Comparison of ENCODE assay signal across 8 cellular contexts in genomic region chr1:100713027-100713426, GRCh38. TPM values are rescaled to one million over a fixed set of nuclear protein-coding genes. Genes with fewer than 3 reads are reported as not detected.
DNase-seq lines count a peak whose midpoint lies in the region; ATAC-seq and TF ChIP-seq lines count a peak whose summit lies in the region.
"Not testable (repeated sequence)": the region's sequence is repeated elsewhere in the genome, so short reads cannot be mapped to it uniquely, and the experiment has no call there.

No MANE protein-coding gene starts in this region.

- not testable (repeated sequence) for H3K36me3 Mint-ChIP-seq in T-helper 1 cell treated with Interleukin-12 subunit alpha and Interleukin-12 subunit beta and Interleukin-4 antibody, amounts not matched to agents 30 μg/mL and 1 μg/mL, for 36 hours (ENCODE audit: low read depth)
- H3K36me3 Mint-ChIP-seq in activated CD8-positive, alpha-beta memory T cell treated with anti-CD3 and anti-CD28 coated beads, Interleukin-2, amount 10 ng/mL, durations not matched to agents 7 days and 5 days: peaks cover 23% of the 10 kb centered on the region
- H3K36me3 Mint-ChIP-seq in central memory CD8-positive, alpha-beta T cell (ENCODE audit: insufficient read depth): peaks cover 12% of the 10 kb centered on the region

- H3K27ac Mint-ChIP-seq in T-helper 1 cell treated with Interleukin-12 subunit alpha and Interleukin-12 subunit beta and Interleukin-4 antibody, amounts not matched to agents 30 μg/mL and 1 μg/mL, for 36 hours: not testable (repeated sequence)
- peak overlapping the region; percentile 83 for H3K27ac Mint-ChIP-seq in activated CD8-positive, alpha-beta memory T cell treated with anti-CD3 and anti-CD28 coated beads, Interleukin-2, amount 10 ng/mL, durations not matched to agents 7 days and 5 days
- H3K27ac Mint-ChIP-seq in central memory CD8-positive, alpha-beta T cell (ENCODE audit: low read depth): peak overlapping the region; percentile 88
- peak overlapping the region; percentile 15 to 68 for H3K27ac Mint-ChIP-seq in stimulated activated naive CD8-positive, alpha-beta T cell treated with anti-CD3 and anti-CD28 coated beads, Interleukin-15, amount 100 ng/mL, for 72 hours

- not testable (repeated sequence) for H3K4me2 ChIP-seq in trophoblast cell (ENCODE audit: low read length)

- not testable (repeated sequence) for H3K79me2 ChIP-seq in trophoblast cell (ENCODE audit: control insufficient read depth, insufficient read depth, low read length, poor library complexity)

- not testable (repeated sequence) for H3K27me3 ChIP-seq in HL-60 (ENCODE audit: insufficient read depth, poor library complexity, severe bottlenecking); trophoblast cell (ENCODE audit: insufficient read depth, low read length)

- H3K9me3 ChIP-seq in trophoblast cell (ENCODE audit: insufficient read depth, low read depth, low read length): not testable (repeated sequence)

- H3K23ac ChIP-seq in trophoblast cell (ENCODE audit: low read length): not testable (repeated sequence)

- not testable (repeated sequence) for H3K36me3 ChIP-seq in trophoblast cell (ENCODE audit: control insufficient read depth in 1 of 2, insufficient read depth in 2 of 2, low read length in 2 of 2)

- not testable (repeated sequence) for H3K4ac ChIP-seq in trophoblast cell (ENCODE audit: low read depth, low read length)

- not testable (repeated sequence) for H4K8ac ChIP-seq in trophoblast cell (ENCODE audit: low read depth, low read length)

- H3K27ac ChIP-seq in HL-60 (replicated peaks); trophoblast cell (ENCODE audit: low read depth, low read length): not testable (repeated sequence)

- H3K9ac ChIP-seq in trophoblast cell (ENCODE audit: low read length): not testable (repeated sequence)

- peak; percentile 4 to 12 for DNase-seq in HL-60 (ENCODE audit: low read depth in 1 of 2, low spot score in 1 of 2)
- DNase-seq in activated CD8-positive, alpha-beta memory T cell treated with anti-CD3 and anti-CD28 coated beads, Interleukin-2, amount 10 ng/mL, durations not matched to agents 7 days and 5 days: peak; percentile 96
- DNase-seq in activated T-helper 9 cell treated with anti-CD3 and anti-CD28 coated beads, Interleukin-2, amount 50 U/mL, for 16 hours (ENCODE audit: low read depth): peak; percentile 2
- peak; percentile 58 to 76 for DNase-seq in central memory CD8-positive, alpha-beta T cell (ENCODE audit: low spot score in 2 of 2)
- DNase-seq in trophoblast cell: not testable (repeated sequence)
- peak; percentile 69 for DNase-seq in stimulated activated CD8-positive, alpha-beta memory T cell treated with anti-CD3 and anti-CD28 coated beads, Interleukin-12 subunit alpha, Interleukin-12 subunit beta, amount 100 ng/mL, for 4 hours (ENCODE audit: low read depth)
- peak; percentile 77 to 92 for DNase-seq in stimulated activated naive CD8-positive, alpha-beta T cell treated with anti-CD3 and anti-CD28 coated beads, Interleukin-15, amount 100 ng/mL, for 72 hours

- not testable (repeated sequence) for H3K4me1 Mint-ChIP-seq in T-helper 1 cell treated with Interleukin-12 subunit alpha and Interleukin-12 subunit beta and Interleukin-4 antibody, amounts not matched to agents 30 μg/mL and 1 μg/mL, for 36 hours (ENCODE audit: low read depth)
- H3K4me1 Mint-ChIP-seq in activated CD8-positive, alpha-beta memory T cell treated with anti-CD3 and anti-CD28 coated beads, Interleukin-2, amount 10 ng/mL, durations not matched to agents 7 days and 5 days: peaks cover 46% of the 10 kb centered on the region
- H3K4me1 Mint-ChIP-seq in central memory CD8-positive, alpha-beta T cell: peaks cover 29% of the 10 kb centered on the region
- H3K4me1 Mint-ChIP-seq in stimulated activated naive CD8-positive, alpha-beta T cell treated with anti-CD3 and anti-CD28 coated beads, Interleukin-15, amount 100 ng/mL, for 72 hours: peaks cover 51% of the 10 kb centered on the region

- H2BK12ac ChIP-seq in trophoblast cell (ENCODE audit: low read length): not testable (repeated sequence)

- H2BK5ac ChIP-seq in trophoblast cell (ENCODE audit: low read depth, low read length, poor library complexity): not testable (repeated sequence)

- CTCF ChIA-PET in activated CD8-positive, alpha-beta memory T cell treated with anti-CD3 and anti-CD28 coated beads, Interleukin-2, amount 10 ng/mL, durations not matched to agents 7 days and 5 days (lab: Charles Lee): interaction anchor here (1.2 to 1.7 kb wide), 7 partner anchors 11 to 575 kb away, joined by 3 to 6 read pairs (median 4); no protein-coding TSS in a partner anchor

- H4K91ac ChIP-seq in trophoblast cell (ENCODE audit: low read depth, low read length): not testable (repeated sequence)

- H3K79me1 ChIP-seq in trophoblast cell (ENCODE audit: low read length): not testable (repeated sequence)

- H3K27me3 Mint-ChIP-seq in T-helper 1 cell treated with Interleukin-12 subunit alpha and Interleukin-12 subunit beta and Interleukin-4 antibody, amounts not matched to agents 30 μg/mL and 1 μg/mL, for 36 hours (ENCODE audit: low read depth): peaks cover 13% of the 10 kb centered on the region
- not testable (repeated sequence) for H3K27me3 Mint-ChIP-seq in activated CD8-positive, alpha-beta memory T cell treated with anti-CD3 and anti-CD28 coated beads, Interleukin-2, amount 10 ng/mL, durations not matched to agents 7 days and 5 days; central memory CD8-positive, alpha-beta T cell; stimulated activated naive CD8-positive, alpha-beta T cell treated with anti-CD3 and anti-CD28 coated beads, Interleukin-15, amount 100 ng/mL, for 72 hours

- H3K4me1 ChIP-seq in trophoblast cell (ENCODE audit: control insufficient read depth in 1 of 2, insufficient read depth in 2 of 2, low read length in 2 of 2): not testable (repeated sequence)

- peak overlapping the region; percentile 56 for H3K14ac ChIP-seq in trophoblast cell (ENCODE audit: low read length)

- not testable (repeated sequence) for TF ChIP-seq CTCF in HL-60 (IDR thresholded peaks at IDR 0.05; ENCODE audit: insufficient read depth, low read length)

- H4K12ac ChIP-seq in trophoblast cell (ENCODE audit: low read depth, low read length): not testable (repeated sequence)

- not testable (repeated sequence) for H3K4me3 ChIP-seq in HL-60 (replicated peaks; ENCODE audit: insufficient read depth, low read length); trophoblast cell (ENCODE audit: low read depth, low read length)

- WGBS in trophoblast cell (ENCODE audit: extremely low coverage, insufficient coverage, insufficient read length): no CpG with 5 or more reads among the region's 15 CpGs

- peak overlapping the region; percentile 54 for H2AK5ac ChIP-seq in trophoblast cell (ENCODE audit: low read length)

- H3K9me3 Mint-ChIP-seq in T-helper 1 cell treated with Interleukin-12 subunit alpha and Interleukin-12 subunit beta and Interleukin-4 antibody, amounts not matched to agents 30 μg/mL and 1 μg/mL, for 36 hours; activated CD8-positive, alpha-beta memory T cell treated with anti-CD3 and anti-CD28 coated beads, Interleukin-2, amount 10 ng/mL, durations not matched to agents 7 days and 5 days (ENCODE audit: low read depth); central memory CD8-positive, alpha-beta T cell; stimulated activated naive CD8-positive, alpha-beta T cell treated with anti-CD3 and anti-CD28 coated beads, Interleukin-15, amount 100 ng/mL, for 72 hours: not testable (repeated sequence)

- not testable (repeated sequence) for H3K18ac ChIP-seq in trophoblast cell (ENCODE audit: low read length)

- ATAC-seq in activated CD8-positive, alpha-beta memory T cell treated with anti-CD3 and anti-CD28 coated beads, Interleukin-2, amount 10 ng/mL, durations not matched to agents 7 days and 5 days: peak; percentile 94
- ATAC-seq in central memory CD8-positive, alpha-beta T cell (replicated peaks; ENCODE audit: extremely low read depth, poor library complexity, severe bottlenecking): peak; percentile 86
- peak; percentile 97 for ATAC-seq in stimulated activated naive CD8-positive, alpha-beta T cell treated with anti-CD3 and anti-CD28 coated beads, Interleukin-15, amount 100 ng/mL, for 72 hours

- peak overlapping the region; percentile 1 for H3K4me3 Mint-ChIP-seq in T-helper 1 cell treated with Interleukin-12 subunit alpha and Interleukin-12 subunit beta and Interleukin-4 antibody, amounts not matched to agents 30 μg/mL and 1 μg/mL, for 36 hours
- peak overlapping the region; percentile 29 for H3K4me3 Mint-ChIP-seq in activated CD8-positive, alpha-beta memory T cell treated with anti-CD3 and anti-CD28 coated beads, Interleukin-2, amount 10 ng/mL, durations not matched to agents 7 days and 5 days
- peak overlapping the region; percentile 68 for H3K4me3 Mint-ChIP-seq in central memory CD8-positive, alpha-beta T cell
- H3K4me3 Mint-ChIP-seq in stimulated activated naive CD8-positive, alpha-beta T cell treated with anti-CD3 and anti-CD28 coated beads, Interleukin-15, amount 100 ng/mL, for 72 hours: peak overlapping the region; percentile 53

- H2AFZ ChIP-seq in trophoblast cell (ENCODE audit: insufficient read depth, low read length, poor library complexity): not testable (repeated sequence)

- H2BK120ac ChIP-seq in trophoblast cell (ENCODE audit: insufficient read depth, low read length, poor library complexity): not testable (repeated sequence)

RNA-seq across cellular contexts. Expression of gene VCAM1, which starts 6.5 kb away (rescaled TPM):
- total RNA-seq in activated CD8-positive, alpha-beta memory T cell treated with anti-CD3 and anti-CD28 coated beads, Interleukin-2, amount 10 ng/mL, durations not matched to agents 7 days and 5 days: 1 to 10 TPM; 2.7 to 9.2 TPM
- 0.03 and 0.04 TPM in 2 replicates for polyA plus RNA-seq in trophoblast cell (2013)

Comparison
In these comparisons a context has a peak if more than half of its experiments do, and no peak if none do; other contexts are left out.
1. H3K4me3 Mint-ChIP-seq: peak in every context shown above with its lines; median percentile 68 in central memory CD8-positive, alpha-beta T cell; 53 in stimulated activated naive CD8-positive, alpha-beta T cell treated with anti-CD3 and anti-CD28 coated beads, Interleukin-15, amount 100 ng/mL, for 72 hours; 29 in activated CD8-positive, alpha-beta memory T cell treated with anti-CD3 and anti-CD28 coated beads, Interleukin-2, amount 10 ng/mL, durations not matched to agents 7 days and 5 days; 1 in T-helper 1 cell treated with Interleukin-12 subunit alpha and Interleukin-12 subunit beta and Interleukin-4 antibody, amounts not matched to agents 30 μg/mL and 1 μg/mL, for 36 hours.